In the genomic region with DNA sequence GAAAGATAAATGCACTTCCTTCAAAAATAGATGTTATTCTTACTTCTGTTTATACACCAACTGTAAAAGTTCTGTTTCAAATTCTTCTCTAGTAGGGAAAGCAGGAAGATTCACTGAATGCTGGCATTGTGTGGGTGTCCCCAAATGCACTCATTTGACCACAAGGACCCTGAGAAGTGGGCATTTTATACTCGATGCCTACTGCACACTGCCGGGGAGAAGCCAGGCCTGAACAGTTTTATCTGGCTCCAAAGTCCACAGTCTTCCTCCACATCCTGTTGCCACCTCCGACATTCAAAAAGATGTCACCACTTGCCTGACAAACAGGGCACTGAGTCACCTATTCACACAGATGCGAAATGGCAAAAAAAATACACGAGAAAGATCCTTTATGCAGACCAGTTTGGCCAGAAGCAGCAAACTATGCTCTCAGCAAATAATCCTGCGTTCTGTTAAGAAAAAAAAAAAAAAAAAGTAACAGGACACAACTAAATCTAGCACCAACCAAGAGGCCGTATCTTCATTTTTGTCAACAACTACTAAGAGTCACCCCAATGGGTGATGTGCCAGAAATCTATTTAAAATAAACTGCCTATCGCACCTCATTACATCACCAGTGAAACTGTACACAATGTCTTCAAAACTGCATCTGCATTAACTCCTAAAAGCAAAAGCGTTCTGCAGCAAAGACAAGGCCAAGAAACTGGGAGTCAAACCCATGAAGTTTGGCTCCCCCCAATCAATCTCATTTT, we compare ENCODE assay signal across 1 cellular context.
TF ChIP-seq lines count a peak whose summit lies in the region.

No MANE protein-coding gene starts in this region.

TF ChIP-seq in GM23338, 12 proteins besides CTCF, POLR2A, EP300 and RAD21 (continued from another document):
- TF ChIP-seq, protein P1, sequence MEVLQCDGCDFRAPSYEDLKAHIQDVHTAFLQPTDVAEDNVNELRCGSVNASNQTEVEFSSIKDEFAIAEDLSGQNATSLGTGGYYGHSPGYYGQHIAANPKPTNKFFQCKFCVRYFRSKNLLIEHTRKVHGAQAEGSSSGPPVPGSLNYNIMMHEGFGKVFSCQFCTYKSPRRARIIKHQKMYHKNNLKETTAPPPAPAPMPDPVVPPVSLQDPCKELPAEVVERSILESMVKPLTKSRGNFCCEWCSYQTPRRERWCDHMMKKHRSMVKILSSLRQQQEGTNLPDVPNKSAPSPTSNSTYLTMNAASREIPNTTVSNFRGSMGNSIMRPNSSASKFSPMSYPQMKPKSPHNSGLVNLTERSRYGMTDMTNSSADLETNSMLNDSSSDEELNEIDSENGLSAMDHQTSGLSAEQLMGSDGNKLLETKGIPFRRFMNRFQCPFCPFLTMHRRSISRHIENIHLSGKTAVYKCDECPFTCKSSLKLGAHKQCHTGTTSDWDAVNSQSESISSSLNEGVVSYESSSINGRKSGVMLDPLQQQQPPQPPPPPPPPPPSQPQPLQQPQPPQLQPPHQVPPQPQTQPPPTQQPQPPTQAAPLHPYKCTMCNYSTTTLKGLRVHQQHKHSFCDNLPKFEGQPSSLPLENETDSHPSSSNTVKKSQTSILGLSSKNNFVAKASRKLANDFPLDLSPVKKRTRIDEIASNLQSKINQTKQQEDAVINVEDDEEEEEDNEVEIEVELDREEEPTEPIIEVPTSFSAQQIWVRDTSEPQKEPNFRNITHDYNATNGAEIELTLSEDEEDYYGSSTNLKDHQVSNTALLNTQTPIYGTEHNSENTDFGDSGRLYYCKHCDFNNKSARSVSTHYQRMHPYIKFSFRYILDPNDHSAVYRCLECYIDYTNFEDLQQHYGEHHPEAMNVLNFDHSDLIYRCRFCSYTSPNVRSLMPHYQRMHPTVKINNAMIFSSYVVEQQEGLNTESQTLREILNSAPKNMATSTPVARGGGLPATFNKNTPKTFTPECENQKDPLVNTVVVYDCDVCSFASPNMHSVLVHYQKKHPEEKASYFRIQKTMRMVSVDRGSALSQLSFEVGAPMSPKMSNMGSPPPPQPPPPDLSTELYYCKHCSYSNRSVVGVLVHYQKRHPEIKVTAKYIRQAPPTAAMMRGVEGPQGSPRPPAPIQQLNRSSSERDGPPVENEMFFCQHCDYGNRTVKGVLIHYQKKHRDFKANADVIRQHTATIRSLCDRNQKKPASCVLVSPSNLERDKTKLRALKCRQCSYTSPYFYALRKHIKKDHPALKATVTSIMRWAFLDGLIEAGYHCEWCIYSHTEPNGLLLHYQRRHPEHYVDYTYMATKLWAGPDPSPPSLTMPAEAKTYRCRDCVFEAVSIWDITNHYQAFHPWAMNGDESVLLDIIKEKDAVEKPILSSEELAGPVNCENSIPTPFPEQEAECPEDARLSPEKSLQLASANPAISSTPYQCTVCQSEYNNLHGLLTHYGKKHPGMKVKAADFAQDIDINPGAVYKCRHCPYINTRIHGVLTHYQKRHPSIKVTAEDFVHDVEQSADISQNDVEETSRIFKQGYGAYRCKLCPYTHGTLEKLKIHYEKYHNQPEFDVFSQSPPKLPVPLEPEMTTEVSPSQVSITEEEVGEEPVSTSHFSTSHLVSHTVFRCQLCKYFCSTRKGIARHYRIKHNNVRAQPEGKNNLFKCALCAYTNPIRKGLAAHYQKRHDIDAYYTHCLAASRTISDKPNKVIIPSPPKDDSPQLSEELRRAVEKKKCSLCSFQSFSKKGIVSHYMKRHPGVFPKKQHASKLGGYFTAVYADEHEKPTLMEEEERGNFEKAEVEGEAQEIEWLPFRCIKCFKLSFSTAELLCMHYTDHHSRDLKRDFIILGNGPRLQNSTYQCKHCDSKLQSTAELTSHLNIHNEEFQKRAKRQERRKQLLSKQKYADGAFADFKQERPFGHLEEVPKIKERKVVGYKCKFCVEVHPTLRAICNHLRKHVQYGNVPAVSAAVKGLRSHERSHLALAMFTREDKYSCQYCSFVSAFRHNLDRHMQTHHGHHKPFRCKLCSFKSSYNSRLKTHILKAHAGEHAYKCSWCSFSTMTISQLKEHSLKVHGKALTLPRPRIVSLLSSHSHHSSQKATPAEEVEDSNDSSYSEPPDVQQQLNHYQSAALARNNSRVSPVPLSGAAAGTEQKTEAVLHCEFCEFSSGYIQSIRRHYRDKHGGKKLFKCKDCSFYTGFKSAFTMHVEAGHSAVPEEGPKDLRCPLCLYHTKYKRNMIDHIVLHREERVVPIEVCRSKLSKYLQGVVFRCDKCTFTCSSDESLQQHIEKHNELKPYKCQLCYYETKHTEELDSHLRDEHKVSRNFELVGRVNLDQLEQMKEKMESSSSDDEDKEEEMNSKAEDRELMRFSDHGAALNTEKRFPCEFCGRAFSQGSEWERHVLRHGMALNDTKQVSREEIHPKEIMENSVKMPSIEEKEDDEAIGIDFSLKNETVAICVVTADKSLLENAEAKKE (CRISPR knock-in tag; IDR thresholded peaks at IDR 0.05), result no peak
- no peak for TF ChIP-seq STAT1 (IDR thresholded peaks at IDR 0.05; ENCODE audit: unreplicated experiment)
- TF ChIP-seq ZNF331 (CRISPR knock-in tag; IDR thresholded peaks at IDR 0.05; ENCODE audit: low read depth), result no peak
- TF ChIP-seq JUNB (IDR thresholded peaks at IDR 0.05; ENCODE audit: unreplicated experiment), result no peak
- TF ChIP-seq, protein P2, sequence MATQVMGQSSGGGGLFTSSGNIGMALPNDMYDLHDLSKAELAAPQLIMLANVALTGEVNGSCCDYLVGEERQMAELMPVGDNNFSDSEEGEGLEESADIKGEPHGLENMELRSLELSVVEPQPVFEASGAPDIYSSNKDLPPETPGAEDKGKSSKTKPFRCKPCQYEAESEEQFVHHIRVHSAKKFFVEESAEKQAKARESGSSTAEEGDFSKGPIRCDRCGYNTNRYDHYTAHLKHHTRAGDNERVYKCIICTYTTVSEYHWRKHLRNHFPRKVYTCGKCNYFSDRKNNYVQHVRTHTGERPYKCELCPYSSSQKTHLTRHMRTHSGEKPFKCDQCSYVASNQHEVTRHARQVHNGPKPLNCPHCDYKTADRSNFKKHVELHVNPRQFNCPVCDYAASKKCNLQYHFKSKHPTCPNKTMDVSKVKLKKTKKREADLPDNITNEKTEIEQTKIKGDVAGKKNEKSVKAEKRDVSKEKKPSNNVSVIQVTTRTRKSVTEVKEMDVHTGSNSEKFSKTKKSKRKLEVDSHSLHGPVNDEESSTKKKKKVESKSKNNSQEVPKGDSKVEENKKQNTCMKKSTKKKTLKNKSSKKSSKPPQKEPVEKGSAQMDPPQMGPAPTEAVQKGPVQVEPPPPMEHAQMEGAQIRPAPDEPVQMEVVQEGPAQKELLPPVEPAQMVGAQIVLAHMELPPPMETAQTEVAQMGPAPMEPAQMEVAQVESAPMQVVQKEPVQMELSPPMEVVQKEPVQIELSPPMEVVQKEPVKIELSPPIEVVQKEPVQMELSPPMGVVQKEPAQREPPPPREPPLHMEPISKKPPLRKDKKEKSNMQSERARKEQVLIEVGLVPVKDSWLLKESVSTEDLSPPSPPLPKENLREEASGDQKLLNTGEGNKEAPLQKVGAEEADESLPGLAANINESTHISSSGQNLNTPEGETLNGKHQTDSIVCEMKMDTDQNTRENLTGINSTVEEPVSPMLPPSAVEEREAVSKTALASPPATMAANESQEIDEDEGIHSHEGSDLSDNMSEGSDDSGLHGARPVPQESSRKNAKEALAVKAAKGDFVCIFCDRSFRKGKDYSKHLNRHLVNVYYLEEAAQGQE (IDR thresholded peaks at IDR 0.05; ENCODE audit: unreplicated experiment), result no peak
- no peak for TF ChIP-seq EZH2phosphoT487 (IDR thresholded peaks at IDR 0.05; ENCODE audit: unreplicated experiment)
- TF ChIP-seq NANOG (IDR thresholded peaks at IDR 0.05; ENCODE audit: borderline replicate concordance), result no peak
- no peak for TF ChIP-seq POLR2AphosphoS5 (IDR thresholded peaks at IDR 0.05; ENCODE audit: low read depth)
